1 cellular context compared by ENCODE assay signal in genomic region chr17:65455972-65456343, GRCh38.
TF ChIP-seq lines count a peak whose summit lies in the region.

No MANE protein-coding gene starts in this region.

TF ChIP-seq in HepG2, 621 proteins besides CTCF, POLR2A, EP300 and RAD21 (continued from another document and continues in another):
- TF ChIP-seq ZBTB37 (CRISPR knock-in tag; IDR thresholded peaks at IDR 0.05) = no peak
- TF ChIP-seq CHD2 (IDR thresholded peaks at IDR 0.05; ENCODE audit: low read depth, low read length) = no peak
- no peak for TF ChIP-seq RBFOX2 (IDR thresholded peaks at IDR 0.05; ENCODE audit: low read depth, low read length)
- 0 out of 2 replicates have a peak, but pooled peaks have one; percentile 25 for TF ChIP-seq ZSCAN29 (CRISPR knock-in tag; conservative IDR thresholded peaks at IDR 0.05)
- no peak for TF ChIP-seq AKAP8 (CRISPR knock-in tag; IDR thresholded peaks at IDR 0.05)
- no peak for TF ChIP-seq ZNF121 (CRISPR knock-in tag; IDR thresholded peaks at IDR 0.05)
- TF ChIP-seq CBFB (CRISPR knock-in tag; IDR thresholded peaks at IDR 0.05) = no peak
- TF ChIP-seq KAT8 (CRISPR knock-in tag; IDR thresholded peaks at IDR 0.05) = no peak
- no peak for TF ChIP-seq RERE (CRISPR knock-in tag; IDR thresholded peaks at IDR 0.05; ENCODE audit: low read depth)
- no peak for TF ChIP-seq RORA (CRISPR knock-in tag; IDR thresholded peaks at IDR 0.05)
- 0 out of 2 replicates have a peak, but pooled peaks have one; percentile 61 for TF ChIP-seq SRF (IDR thresholded peaks at IDR 0.05; ENCODE audit: low read depth, low read length)
- TF ChIP-seq LBX2 (CRISPR knock-in tag; IDR thresholded peaks at IDR 0.05; ENCODE audit: borderline replicate concordance) = no peak
- TF ChIP-seq HNRNPUL1 (IDR thresholded peaks at IDR 0.05; ENCODE audit: low read depth, low read length) = no peak
- TF ChIP-seq TP53 (CRISPR knock-in tag; conservative IDR thresholded peaks at IDR 0.05) = no peak
- TF ChIP-seq NFYB (CRISPR knock-in tag; IDR thresholded peaks at IDR 0.05) = no peak
- TF ChIP-seq KMT2B (CRISPR knock-in tag; IDR thresholded peaks at IDR 0.05) = no peak
- no peak for TF ChIP-seq U2AF2 (IDR thresholded peaks at IDR 0.05; ENCODE audit: low read depth, low read length)
- TF ChIP-seq ZFP90 (CRISPR knock-in tag; IDR thresholded peaks at IDR 0.05; ENCODE audit: borderline replicate concordance) = 0 out of 2 replicates have a peak, but pooled peaks have one; percentile 36
- TF ChIP-seq EZH2 (conservative IDR thresholded peaks at IDR 0.05; ENCODE audit: low read depth, low read length) = no peak
- no peak for TF ChIP-seq WIZ (CRISPR knock-in tag; IDR thresholded peaks at IDR 0.05)
- TF ChIP-seq ZNF75D (CRISPR knock-in tag; IDR thresholded peaks at IDR 0.05; ENCODE audit: borderline replicate concordance) = no peak
- TF ChIP-seq ZNF629 (CRISPR knock-in tag; conservative IDR thresholded peaks at IDR 0.05) = 0 out of 2 replicates have a peak, but pooled peaks have one; percentile 22
- no peak for TF ChIP-seq HNRNPLL (IDR thresholded peaks at IDR 0.05; ENCODE audit: low read depth, low read length, poor library complexity, severe bottlenecking)
- no peak for TF ChIP-seq SRSF1 (optimal IDR thresholded peaks at IDR 0.05; ENCODE audit: low read depth, low read length)
- TF ChIP-seq ZNF460 (CRISPR knock-in tag; IDR thresholded peaks at IDR 0.05; ENCODE audit: borderline replicate concordance) = no peak
- no peak for TF ChIP-seq ZBTB25 (CRISPR knock-in tag; IDR thresholded peaks at IDR 0.05)
- no peak for TF ChIP-seq RFX1 (IDR thresholded peaks at IDR 0.05)
- TF ChIP-seq IKZF1 (IDR thresholded peaks at IDR 0.05) = no peak
- no peak for TF ChIP-seq TEF (CRISPR knock-in tag; IDR thresholded peaks at IDR 0.05)
- no peak for TF ChIP-seq ZSCAN31 (CRISPR knock-in tag; IDR thresholded peaks at IDR 0.05; ENCODE audit: low read depth)
- TF ChIP-seq ZC3H4 (CRISPR knock-in tag; IDR thresholded peaks at IDR 0.05; ENCODE audit: borderline replicate concordance) = no peak
- no peak for TF ChIP-seq RBM22 (optimal IDR thresholded peaks at IDR 0.05; ENCODE audit: low read length)
- TF ChIP-seq PLRG1 (conservative IDR thresholded peaks at IDR 0.05) = no peak
- no peak for TF ChIP-seq ZBTB4 (CRISPR knock-in tag; IDR thresholded peaks at IDR 0.05; ENCODE audit: borderline replicate concordance)
- 0 out of 2 replicates have a peak, but pooled peaks have one; percentile 45 for TF ChIP-seq ZNF230 (CRISPR knock-in tag; IDR thresholded peaks at IDR 0.05)
- TF ChIP-seq SNAPC4 (CRISPR knock-in tag; IDR thresholded peaks at IDR 0.05) = no peak
- no peak for TF ChIP-seq NFAT5 (CRISPR knock-in tag; IDR thresholded peaks at IDR 0.05)
- TF ChIP-seq ZNF598 (CRISPR knock-in tag; IDR thresholded peaks at IDR 0.05; ENCODE audit: borderline replicate concordance) = no peak
